In genomic region chr6:133208183-133208755, GRCh38 we compare ENCODE assay signal across 14 cellular contexts. TPM values are rescaled to one million over a fixed set of nuclear protein-coding genes. Genes with fewer than 3 reads are reported as not detected.
"Had no signal": no experiment of that assay in that cellular context is flagged by ENCODE, and none has a peak within 500 bp of the region (broad histone marks: within the 10 kb centered on the region; RNA-seq: fewer than 3 reads in every experiment).

No MANE protein-coding gene starts in this region.

- H3K4me3 Mint-ChIP-seq: activated CD4-positive, alpha-beta memory T cell treated with anti-CD3 and anti-CD28 coated beads, Interleukin-2, amount 10 ng/mL, durations not matched to agents 7 days and 5 days; activated naive CD4-positive, alpha-beta T cell treated with anti-CD3 and anti-CD28 coated beads for 36 hours; stimulated activated naive CD8-positive, alpha-beta T cell treated with anti-CD3 and anti-CD28 coated beads, Interleukin-15, amount 100 ng/mL, for 72 hours had no signal

- H3K36me3 ChIP-seq: adrenal gland, ovary, upper lobe of right lung had no signal

- H3K4me1 Mint-ChIP-seq: activated CD4-positive, alpha-beta memory T cell treated with anti-CD3 and anti-CD28 coated beads, Interleukin-2, amount 10 ng/mL, durations not matched to agents 7 days and 5 days; stimulated activated naive CD8-positive, alpha-beta T cell treated with anti-CD3 and anti-CD28 coated beads, Interleukin-15, amount 100 ng/mL, for 72 hours had no signal

- H3K27ac ChIP-seq: adrenal gland, foreskin keratinocyte, ovary, testis, upper lobe of right lung had no signal

- H3K4me3 ChIP-seq: adrenal gland, ovary, testis, upper lobe of right lung had no signal

- DNase-seq: activated CD4-positive, alpha-beta memory T cell treated with anti-CD3 and anti-CD28 coated beads, Interleukin-2, amount 10 ng/mL, durations not matched to agents 7 days and 5 days; activated CD8-positive, alpha-beta memory T cell treated with anti-CD3 and anti-CD28 coated beads, Interleukin-2, amount 50 U/mL, for 4 hours; activated naive CD4-positive, alpha-beta T cell treated with anti-CD3 and anti-CD28 coated beads for 36 hours; adrenal gland; foreskin keratinocyte; head of caudate nucleus; left colon; ovary; stimulated activated CD4-positive, alpha-beta T cell treated with anti-CD3 and anti-CD28 coated beads, Interleukin-4, amount 100 ng/mL, for 4 hours; stimulated activated naive CD8-positive, alpha-beta T cell treated with anti-CD3 and anti-CD28 coated beads, Interleukin-15, amount 100 ng/mL, for 72 hours; testis; upper lobe of right lung had no signal

- ATAC-seq: esophagus mucosa; foreskin keratinocyte; left colon; stimulated activated naive CD8-positive, alpha-beta T cell treated with anti-CD3 and anti-CD28 coated beads, Interleukin-15, amount 100 ng/mL, for 72 hours; upper lobe of right lung had no signal

- H3K4me1 ChIP-seq: adrenal gland, foreskin keratinocyte, testis, upper lobe of right lung had no signal

- H3K27me3 ChIP-seq: adrenal gland, foreskin keratinocyte, ovary, testis, upper lobe of right lung had no signal

- H3K27ac Mint-ChIP-seq: activated CD4-positive, alpha-beta memory T cell treated with anti-CD3 and anti-CD28 coated beads, Interleukin-2, amount 10 ng/mL, durations not matched to agents 7 days and 5 days; activated naive CD4-positive, alpha-beta T cell treated with anti-CD3 and anti-CD28 coated beads for 36 hours; stimulated activated naive CD8-positive, alpha-beta T cell treated with anti-CD3 and anti-CD28 coated beads, Interleukin-15, amount 100 ng/mL, for 72 hours had no signal

- H3K27me3 Mint-ChIP-seq: activated CD4-positive, alpha-beta memory T cell treated with anti-CD3 and anti-CD28 coated beads, Interleukin-2, amount 10 ng/mL, durations not matched to agents 7 days and 5 days; stimulated activated naive CD8-positive, alpha-beta T cell treated with anti-CD3 and anti-CD28 coated beads, Interleukin-15, amount 100 ng/mL, for 72 hours had no signal

- FAIRE-seq: endometrium had no signal

- H3K9me3 ChIP-seq: adrenal gland, ovary, testis, upper lobe of right lung had no signal

RNA-seq across cellular contexts. Expression of gene EYA4, which starts 32.9 kb away (rescaled TPM):
- total RNA-seq: activated CD4-positive, alpha-beta memory T cell treated with anti-CD3 and anti-CD28 coated beads, Interleukin-2, amount 10 ng/mL, durations not matched to agents 7 days and 5 days; activated naive CD4-positive, alpha-beta T cell treated with anti-CD3 and anti-CD28 coated beads for 36 hours; foreskin keratinocyte had no signal
- polyA plus RNA-seq: foreskin keratinocyte had no signal
